Comparison of ENCODE assay signal across 31 cellular contexts in the genomic region with DNA sequence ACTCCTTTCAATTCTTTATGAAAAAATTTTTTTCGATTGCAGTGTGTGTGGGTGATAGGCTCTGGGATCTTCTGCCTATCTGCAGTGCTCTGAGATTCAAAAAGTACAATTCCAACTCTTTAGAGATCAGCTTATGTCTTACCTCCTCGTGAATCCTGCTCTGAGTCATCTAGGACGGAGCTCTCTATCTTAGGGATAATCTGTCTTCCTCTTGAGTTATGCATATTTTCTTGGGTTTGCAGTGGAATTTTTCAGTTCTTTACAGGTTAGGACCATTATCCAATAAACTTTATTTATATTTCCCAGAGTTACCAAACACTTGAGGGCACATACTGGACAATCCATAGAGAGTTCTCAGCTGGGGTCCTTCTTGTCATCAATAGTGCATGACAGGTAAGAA.
A peak's percentile ranks its signal among the peaks of the same experiment; 100 is the strongest.
DNase-seq lines count a peak whose midpoint lies in the region; ATAC-seq lines count a peak whose summit lies in the region.
"Had no signal": no experiment of that assay in that cellular context is flagged by ENCODE, and none has a peak within 500 bp of the region (broad histone marks: within the 10 kb centered on the region; RNA-seq: fewer than 3 reads in every experiment).

No MANE protein-coding gene starts in this region.

- H2BK120ac ChIP-seq in trophoblast cell (ENCODE audit: insufficient read depth, low read length, poor library complexity), result no peak overlapping the region

- H3K79me1 ChIP-seq in trophoblast cell (ENCODE audit: low read length), result no peaks in the 10 kb centered on the region

- DNase-seq in Caki2 (ENCODE audit: low read depth) (peak; percentile 62), trophoblast cell (peak; percentile 18 to 77), putamen (ENCODE audit: low spot score) (peak; percentile 60), COLO668 (lab: John Stamatoyannopoulos, UW; ENCODE audit: unreplicated experiment) (no peak), NAMALWA (ENCODE audit: low spot score) (no peak)
- DNase-seq: 8988T; ACHN; AML-193; BE2C; C1 segment of cervical spinal cord; Caco-2; Calu3; CD4-positive, alpha-beta memory T cell; CD4-positive, alpha-beta T cell; CD4-positive, CD25-positive, alpha-beta regulatory T cell; CD8-positive, alpha-beta memory T cell; CD8-positive, alpha-beta T cell; COR-L47; DMS 273 treated with DMSO at 0.1 percent for 48 hours; DMS153; DMS53; DMS79; DMS79 treated with DMSO at 0.1 percent for 48 hours; DND-41; EL had no signal

- H3K9ac ChIP-seq in trophoblast cell (ENCODE audit: low read length), result no peak overlapping the region
- H3K9ac ChIP-seq: BLaER1; BLaER1 treated with 17β-estradiol and CSF1 and Interleukin-3, amounts not matched to agents 10 nM and 100 nM had no signal

- no CpG with 5 or more reads among the region's 3 CpGs for WGBS in trophoblast cell (ENCODE audit: extremely low coverage, insufficient coverage, insufficient read length)

- H3K4me1 ChIP-seq in trophoblast cell (ENCODE audit: control insufficient read depth in 1 of 2, insufficient read depth in 2 of 2, low read length in 2 of 2), result peaks cover 4 to 6% of the 10 kb centered on the region in 2 experiments
- H3K4me1 ChIP-seq: A549; BE2C; BLaER1; BLaER1 treated with 17β-estradiol and CSF1 and Interleukin-3, amounts not matched to agents 10 nM and 100 nM; Caco-2 had no signal

- no peak overlapping the region for H4K91ac ChIP-seq in trophoblast cell (ENCODE audit: low read depth, low read length)

- no peaks in the 10 kb centered on the region for H3K79me2 ChIP-seq in trophoblast cell (ENCODE audit: control insufficient read depth, insufficient read depth, low read length, poor library complexity)

- no peak overlapping the region for H3K4ac ChIP-seq in trophoblast cell (ENCODE audit: low read depth, low read length)

- H3K36me3 ChIP-seq in trophoblast cell (ENCODE audit: control insufficient read depth in 1 of 2, insufficient read depth in 2 of 2, low read length in 2 of 2), result no peaks in the 10 kb centered on the region
- H3K36me3 ChIP-seq: BE2C; BLaER1; BLaER1 treated with 17β-estradiol and CSF1 and Interleukin-3, amounts not matched to agents 10 nM and 100 nM had no signal

- no peak overlapping the region for H3K18ac ChIP-seq in trophoblast cell (ENCODE audit: low read length)

- H3K27ac ChIP-seq in trophoblast cell (ENCODE audit: low read depth, low read length), result no peak overlapping the region
- H3K27ac ChIP-seq: 22Rv1; A549; BLaER1; BLaER1 treated with 17β-estradiol and CSF1 and Interleukin-3, amounts not matched to agents 10 nM and 100 nM; C4-2B had no signal

- no peak overlapping the region for H2AFZ ChIP-seq in trophoblast cell (ENCODE audit: insufficient read depth, low read length, poor library complexity)

- H3K14ac ChIP-seq in trophoblast cell (ENCODE audit: low read length), result no peak overlapping the region

- H3K23ac ChIP-seq in trophoblast cell (ENCODE audit: low read length), result no peak overlapping the region

- in situ Hi-C loops in Caki2 (cut with HindIII; ENCODE audit: low pct_unique_long_range_greater_than_20kb, low sequenced_read_pairs), result no loop called here

- H3K27me3 ChIP-seq in trophoblast cell (ENCODE audit: insufficient read depth, low read length), result no peaks in the 10 kb centered on the region
- H3K27me3 ChIP-seq: BE2C; BLaER1; BLaER1 treated with 17β-estradiol and CSF1 and Interleukin-3, amounts not matched to agents 10 nM and 100 nM had no signal

- H4K12ac ChIP-seq in trophoblast cell (ENCODE audit: low read depth, low read length), result no peak overlapping the region

- no peaks in the 10 kb centered on the region for H3K9me3 ChIP-seq in trophoblast cell (ENCODE audit: insufficient read depth, low read depth, low read length)
- H3K9me3 ChIP-seq: A549, BE2C, BLaER1, Caco-2 had no signal

- ATAC-seq in HG02852 (IDR thresholded peaks at IDR 0.05; ENCODE audit: unreplicated experiment), result no peak
- ATAC-seq: A549; CD8-positive, alpha-beta T cell had no signal

- no peak overlapping the region for H3K4me3 ChIP-seq in trophoblast cell (ENCODE audit: low read depth, low read length)
- H3K4me3 ChIP-seq: A549; BLaER1; BLaER1 treated with 17β-estradiol and CSF1 and Interleukin-3, amounts not matched to agents 10 nM and 100 nM had no signal

- no peak overlapping the region for H2BK5ac ChIP-seq in trophoblast cell (ENCODE audit: low read depth, low read length, poor library complexity)

- H2AK5ac ChIP-seq in trophoblast cell (ENCODE audit: low read length), result no peak overlapping the region

- no peak overlapping the region for H2BK12ac ChIP-seq in trophoblast cell (ENCODE audit: low read length)

- H4K8ac ChIP-seq in trophoblast cell (ENCODE audit: low read depth, low read length), result no peak overlapping the region

- H3K4me2 ChIP-seq in trophoblast cell (ENCODE audit: low read length), result no peak overlapping the region
- H3K4me2 ChIP-seq: A549; BLaER1; BLaER1 treated with 17β-estradiol and CSF1 and Interleukin-3, amounts not matched to agents 10 nM and 100 nM had no signal

Comparison
In these comparisons a context has a peak if more than half of its experiments do, and no peak if none do; other contexts are left out.
1. DNase-seq: peak in Caki2 (single experiment), trophoblast cell (2 of 2) and putamen (single experiment); none in COLO668 (single experiment) and NAMALWA (single experiment).